2 cellular contexts compared by ENCODE assay signal in genomic region chr3:53226841-53227407, GRCh38.
TF ChIP-seq lines count a peak whose summit lies in the region.

No MANE protein-coding gene starts in this region.

TF ChIP-seq in SK-N-SH, 30 proteins besides CTCF, POLR2A, EP300 and RAD21 (continued from another document):
- TF ChIP-seq REST (IDR thresholded peaks at IDR 0.05; ENCODE audit: low read depth, low read length) (no peak), SIN3A (IDR thresholded peaks at IDR 0.05; ENCODE audit: borderline replicate concordance, low read depth, low read length) (no peak), FOXM1 (IDR thresholded peaks at IDR 0.05; ENCODE audit: low read depth) (no peak), USF2 (IDR thresholded peaks at IDR 0.05; ENCODE audit: borderline replicate concordance, low read depth, low read length) (no peak), SMC3 (IDR thresholded peaks at IDR 0.05; ENCODE audit: low read depth, low read length) (no peak), TEAD4 (IDR thresholded peaks at IDR 0.05; ENCODE audit: borderline replicate concordance, insufficient read depth) (no peak), RCOR1 (IDR thresholded peaks at IDR 0.05; ENCODE audit: low read length) (no peak), NRF1 (IDR thresholded peaks at IDR 0.05; ENCODE audit: low read depth, low read length) (no peak), RXRA (IDR thresholded peaks at IDR 0.05; ENCODE audit: borderline replicate concordance, low read depth) (no peak), PBX3 (IDR thresholded peaks at IDR 0.05) (no peak)
TF ChIP-seq in SK-N-SH: peak in this region for 0.

TF ChIP-seq in SK-N-SH treated with all-trans-retinoic acid at 6 μM for 48 hours, 23 proteins besides CTCF, POLR2A, EP300 and RAD21 (continued from another document):
- TF ChIP-seq POU6F1 (CRISPR knock-in tag; IDR thresholded peaks at IDR 0.05; ENCODE audit: borderline replicate concordance, low read depth), result no peak
